In genomic region chr20:11917663-11918062, GRCh38 we compare ENCODE assay signal across 8 cellular contexts. TPM values are rescaled to one million over a fixed set of nuclear protein-coding genes. Genes with fewer than 3 reads are reported as not detected.
A peak's percentile ranks its signal among the peaks of the same experiment; 100 is the strongest.
DNase-seq lines count a peak whose midpoint lies in the region; ATAC-seq and TF ChIP-seq lines count a peak whose summit lies in the region.

Gene BTBD3 (plus strand): TSS chr20:11917893. CDS start chr20:11918276, 383 bp downstream.

- ATAC-seq in HG03039 (IDR thresholded peaks at IDR 0.05; ENCODE audit: unreplicated experiment), result no peak

- 4 to 22% (median 5%) methylated on average over 4 of the region's 4 CpGs for WGBS in stomach, 5 donors

- H3K4me3 ChIP-seq in HFF-Myc (replicated peaks; ENCODE audit: low read depth, low read length) (peak within 1 kb of the TSS; percentile 6), stomach (peak within 1 kb of the TSS; percentile 39 to 49 (median 42))

- peak; percentile 21 for DNase-seq in DMS79 (lab: John Stamatoyannopoulos, UW)
- peak; percentile 31 for DNase-seq in HFF-Myc (ENCODE audit: extremely low read depth, low read depth)
- peak; percentile 93 for DNase-seq in NCI-H345 (lab: John Stamatoyannopoulos, UW)
- DNase-seq in caudate nucleus (lab: John Stamatoyannopoulos, UW), result peak in 23 of 61 donors; percentile 11 to 96 (median 34)
- peak; percentile 76 for DNase-seq in kidney tubule cell (ENCODE audit: low spot score)
- peak; percentile 83 for DNase-seq in stomach
- no peak for DNase-seq in CD1c-positive myeloid dendritic cell (ENCODE audit: extremely low spot score)

- intact Hi-C loops in stomach (cut with DNase I; ENCODE audit: low total_unique reads), result no loop called here

- peak within 1 kb of the TSS; percentile 60 for H3K27ac ChIP-seq in caudate nucleus (ENCODE audit: low read depth, low read length)
- H3K27ac ChIP-seq in stomach, result peak within 1 kb of the TSS; percentile 75 to 86 (median 80)

- TF ChIP-seq CTCF in HFF-Myc (IDR thresholded peaks at IDR 0.05; ENCODE audit: low read depth, low read length, missing control alignments) (no peak), stomach (IDR thresholded peaks at IDR 0.05) (no peak)

- H3K9me3 ChIP-seq in stomach, result no peaks in the 10 kb centered on the region

- H3K4me1 ChIP-seq in stomach, result peaks cover 5 to 84% (median 44%) of the 10 kb centered on the region in 4 donors

- peaks cover 1 to 3% (median 3%) of the 10 kb centered on the region in 4 donors for H3K36me3 ChIP-seq in stomach

- no peak for TF ChIP-seq EP300 in stomach (IDR thresholded peaks at IDR 0.05)

- H3K27me3 ChIP-seq in stomach, result no peaks in the 10 kb centered on the region

- peak in 1 of 4 donors; percentile 87 for TF ChIP-seq POLR2A in stomach (IDR thresholded peaks at IDR 0.05)

RNA-seq across cellular contexts. Expression of gene BTBD3, which starts in this region (rescaled TPM):
- 100 to 1,000 TPM in 2 of 5 donors, 10 to 100 TPM in 3; 19.7 to 147 (median 90.0) TPM for total RNA-seq in stomach
- 10 to 100 TPM; 10.7 to 24.9 (median 21.7) TPM for polyA plus RNA-seq in stomach
